Comparison of ENCODE assay signal across 8 cellular contexts in genomic region chrX:141278306-141278705, GRCh38. TPM values are rescaled to one million over a fixed set of nuclear protein-coding genes. Genes with fewer than 3 reads are reported as not detected.
DNase-seq lines count a peak whose midpoint lies in the region; ATAC-seq and TF ChIP-seq lines count a peak whose summit lies in the region.

No MANE protein-coding gene starts in this region.

- no peak overlapping the region for H3K27ac Mint-ChIP-seq in activated CD8-positive, alpha-beta memory T cell treated with anti-CD3 and anti-CD28 coated beads, Interleukin-2, amount 10 ng/mL, durations not matched to agents 7 days and 5 days

- H3K27me3 ChIP-seq in GM23248 (replicated peaks; ENCODE audit: insufficient read depth) (no peaks in the 10 kb centered on the region), spleen (replicated peaks in 1 of 7) (no peaks in the 10 kb centered on the region)

- no peaks in the 10 kb centered on the region for H3K27me3 Mint-ChIP-seq in activated CD8-positive, alpha-beta memory T cell treated with anti-CD3 and anti-CD28 coated beads, Interleukin-2, amount 10 ng/mL, durations not matched to agents 7 days and 5 days

- no peak for ATAC-seq in HG03025 (IDR thresholded peaks at IDR 0.05; ENCODE audit: low FRiP score, unreplicated experiment)
- ATAC-seq in activated CD8-positive, alpha-beta memory T cell treated with anti-CD3 and anti-CD28 coated beads, Interleukin-2, amount 10 ng/mL, durations not matched to agents 7 days and 5 days: no peak

- H3K4me2 ChIP-seq in GM23248 (ENCODE audit: unreplicated experiment): no peak overlapping the region

- no peak overlapping the region for H3K9ac ChIP-seq in GM23248

- TF ChIP-seq POLR2A in spleen (IDR thresholded peaks at IDR 0.05): no peak

- H3K4me3 ChIP-seq in GM23248 (no peak overlapping the region), epithelial cell of proximal tubule (ENCODE audit: low read depth, low read length) (no peak overlapping the region), spleen (no peak overlapping the region)

- peak; percentile 73 for TF ChIP-seq CTCF in epithelial cell of proximal tubule (conservative IDR thresholded peaks at IDR 0.05; ENCODE audit: low read depth, low read length)
- peak in 9 of 11 experiments; percentile 15 to 55 (median 40) for TF ChIP-seq CTCF in spleen (IDR thresholded peaks at IDR 0.05 in 8 of 11, conservative IDR thresholded peaks at IDR 0.05 in 3 of 11)

- H3K9me3 Mint-ChIP-seq in activated CD8-positive, alpha-beta memory T cell treated with anti-CD3 and anti-CD28 coated beads, Interleukin-2, amount 10 ng/mL, durations not matched to agents 7 days and 5 days (ENCODE audit: low read depth): no peaks in the 10 kb centered on the region

- H3K79me2 ChIP-seq in GM23248 (ENCODE audit: insufficient read depth): no peaks in the 10 kb centered on the region

- in situ Hi-C loops in GM23248 (cut with MboI): no loop called here

- H3K4me1 Mint-ChIP-seq in activated CD8-positive, alpha-beta memory T cell treated with anti-CD3 and anti-CD28 coated beads, Interleukin-2, amount 10 ng/mL, durations not matched to agents 7 days and 5 days: no peaks in the 10 kb centered on the region

- CTCF ChIA-PET in activated CD8-positive, alpha-beta memory T cell treated with anti-CD3 and anti-CD28 coated beads, Interleukin-2, amount 10 ng/mL, durations not matched to agents 7 days and 5 days (lab: Charles Lee): no interaction called here

- no peak overlapping the region for H3K27ac ChIP-seq in GM23248
- H3K27ac ChIP-seq in spleen: no peak overlapping the region

- intact Hi-C loops in spleen (cut with DNase I; ENCODE audit: low total_unique reads): loop anchor here (10.0 kb wide), 1 partner anchor 514 kb away; no protein-coding TSS in a partner anchor

- H3K4me1 ChIP-seq in GM23248 (ENCODE audit: insufficient read depth): no peaks in the 10 kb centered on the region
- H3K4me1 ChIP-seq in spleen: no peaks in the 10 kb centered on the region

- H3K36me3 ChIP-seq in GM23248 (ENCODE audit: low read depth) (no peaks in the 10 kb centered on the region), spleen (no peaks in the 10 kb centered on the region)

- H2AFZ ChIP-seq in GM23248: no peak overlapping the region

- H3K9me2 ChIP-seq in GM23248 (ENCODE audit: insufficient read depth): no peaks in the 10 kb centered on the region

- DNase-seq in AG08396 (ENCODE audit: low spot score) (peak; percentile 8), GM23248 (peak; percentile 29), NOMO-1 treated with dmso at 0.1 percent for 144 hours (lab: John Stamatoyannopoulos, UW; ENCODE audit: unreplicated experiment) (peak; percentile 0), epithelial cell of proximal tubule (ENCODE audit: low read depth) (no peak), spleen (no peak), NK-92 (lab: John Stamatoyannopoulos, UW; ENCODE audit: unreplicated experiment) (no peak)
- DNase-seq in activated CD8-positive, alpha-beta memory T cell treated with anti-CD3 and anti-CD28 coated beads, Interleukin-2, amount 10 ng/mL, durations not matched to agents 7 days and 5 days: no peak

- H3K4me3 Mint-ChIP-seq in activated CD8-positive, alpha-beta memory T cell treated with anti-CD3 and anti-CD28 coated beads, Interleukin-2, amount 10 ng/mL, durations not matched to agents 7 days and 5 days: no peak overlapping the region

- H3K9me3 ChIP-seq in GM23248 (ENCODE audit: low read depth) (no peaks in the 10 kb centered on the region), spleen (no peaks in the 10 kb centered on the region)

- no peaks in the 10 kb centered on the region for H3F3A ChIP-seq in GM23248 (ENCODE audit: insufficient read depth)

- H3K36me3 Mint-ChIP-seq in activated CD8-positive, alpha-beta memory T cell treated with anti-CD3 and anti-CD28 coated beads, Interleukin-2, amount 10 ng/mL, durations not matched to agents 7 days and 5 days: no peaks in the 10 kb centered on the region

- H4K20me1 ChIP-seq in GM23248 (ENCODE audit: insufficient read depth): no peaks in the 10 kb centered on the region

- 13 to 15% methylated on average over 1 to 3 of the region's 3 CpGs for WGBS in GM23248 (ENCODE audit: low coverage in 1 of 2, low lambda C conversion rate in 2 of 2, missing lambda C conversion rate in 2 of 2), 2 experiments
- 49 to 61% (median 53%) methylated on average over 3 of the region's 3 CpGs for WGBS in spleen, 5 donors

RNA-seq across cellular contexts. Expression of gene SPANXC, which starts 36.0 kb away (rescaled TPM):
- not detected in 2 replicates for total RNA-seq in GM23248 (2014; rRNA removed; shearing (Covaris generic))
- polyA plus RNA-seq in GM23248 (2016; fragmentation: Nextera tagmentation; extraction: Ambion mirVana) (not detected in 2 replicates), spleen (not detected)
- total RNA-seq in epithelial cell of proximal tubule (not detected in 2 replicates), spleen (not detected)
- total RNA-seq in activated CD8-positive, alpha-beta memory T cell treated with anti-CD3 and anti-CD28 coated beads, Interleukin-2, amount 10 ng/mL, durations not matched to agents 7 days and 5 days: not detected

Comparison
In these comparisons a context has a peak if more than half of its experiments do, and no peak if none do; other contexts are left out.
1. DNase-seq: peak in AG08396 (single experiment), GM23248 (single experiment) and NOMO-1 treated with dmso at 0.1 percent for 144 hours (single experiment); none in epithelial cell of proximal tubule (single experiment), spleen (single experiment), NK-92 (single experiment) and activated CD8-positive, alpha-beta memory T cell treated with anti-CD3 and anti-CD28 coated beads, Interleukin-2, amount 10 ng/mL, durations not matched to agents 7 days and 5 days (single experiment).